ENCODE assay signal across 15 cellular contexts in the genomic region with DNA sequence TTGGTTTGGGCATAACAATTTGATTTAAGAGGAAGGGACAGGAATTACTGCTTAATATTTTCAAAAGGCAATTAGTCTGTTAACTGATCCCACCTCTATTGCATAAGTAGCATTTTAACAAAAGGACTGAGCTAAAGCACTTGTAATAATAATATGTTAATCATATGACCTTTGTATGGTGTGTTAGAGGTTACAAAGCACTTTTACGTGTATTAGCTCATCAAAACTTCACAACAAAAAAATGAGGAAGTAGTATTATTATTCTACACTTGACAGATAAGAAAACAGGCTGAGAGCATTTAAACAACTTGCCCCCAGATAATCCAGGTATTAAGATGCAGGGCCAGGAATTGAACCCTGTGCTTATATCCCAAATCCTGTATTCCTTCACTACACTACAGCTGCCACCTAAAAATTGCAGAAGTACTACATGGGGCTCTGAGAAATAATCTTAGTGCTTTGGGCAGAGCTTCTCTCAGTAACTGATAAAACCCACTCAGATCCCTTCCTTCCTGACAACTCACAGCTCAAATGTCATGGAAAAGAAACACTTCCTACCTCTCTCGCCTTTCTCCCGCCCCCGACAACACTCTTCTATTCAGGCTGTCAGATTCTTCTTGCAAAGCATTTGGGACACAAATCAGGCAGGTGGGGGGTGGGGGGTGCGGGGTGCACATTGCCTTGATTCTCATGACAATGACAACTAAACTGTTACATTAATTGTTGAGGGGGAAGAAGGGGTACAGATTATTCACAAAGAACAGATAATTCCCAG. TPM values are rescaled to one million over a fixed set of nuclear protein-coding genes. Genes with fewer than 3 reads are reported as not detected.
DNase-seq lines count a peak whose midpoint lies in the region; TF ChIP-seq lines count a peak whose summit lies in the region.
"Had no signal": no experiment of that assay in that cellular context is flagged by ENCODE, and none has a peak within 500 bp of the region (broad histone marks: within the 10 kb centered on the region; RNA-seq: fewer than 3 reads in every experiment).

No MANE protein-coding gene starts in this region.

- DNase-seq in CD1c-positive myeloid dendritic cell (ENCODE audit: extremely low spot score) = peak; percentile 7
- DNase-seq in caudate nucleus (lab: John Stamatoyannopoulos, UW) = peak in 46 of 61 donors; percentile 8 to 96 (median 67)
- no peak for DNase-seq in mesothelial cell of epicardium (ENCODE audit: low spot score in 2 of 2, unreplicated experiment in 2 of 2)
- no peak for DNase-seq in T-helper 9 cell
- no peak for DNase-seq in glutamatergic neuron
- no peak for DNase-seq in hepatocyte (ENCODE audit: low spot score)
- DNase-seq in endodermal cell = no peak
- DNase-seq: BE2C; CD8-positive, alpha-beta memory T cell; DMS 273 treated with DMSO at 0.1 percent for 48 hours; NCI-H1092; NCI-H345; NCI-H526 treated with DMSO at 0.1 percent for 48 hours had no signal

- 23% methylated on average over 5 of the region's 5 CpGs for WGBS in hepatocyte (ENCODE audit: low lambda C conversion rate, missing lambda C conversion rate)
- 35% methylated on average over 3 of the region's 5 CpGs; no CpG with 5 or more reads in 1 of the 2 experiments for WGBS in endodermal cell (ENCODE audit: insufficient coverage in 1 of 2, insufficient read length in 1 of 2), 2 experiments

- no peaks in the 10 kb centered on the region for H3K9me2 ChIP-seq in hepatocyte (replicated peaks; ENCODE audit: insufficient read depth)

- peaks cover 25% of the 10 kb centered on the region for H3K27me3 ChIP-seq in HUES48 (ENCODE audit: control insufficient read depth, insufficient read depth, low read length)
- H3K27me3 ChIP-seq in hepatocyte = no peaks in the 10 kb centered on the region
- peaks cover 55% of the 10 kb centered on the region for H3K27me3 ChIP-seq in endodermal cell (ENCODE audit: control insufficient read depth, insufficient read depth, low read length, poor library complexity, severe bottlenecking)
- H3K27me3 ChIP-seq: BE2C had no signal

- H3K27ac ChIP-seq in HUES48 (ENCODE audit: low read depth, low read length) (peak overlapping the region; percentile 59), caudate nucleus (ENCODE audit: low read depth, low read length) (peak overlapping the region; percentile 58), hepatocyte (no peak overlapping the region), endodermal cell (ENCODE audit: low read depth, low read length) (no peak overlapping the region)
- H3K27ac ChIP-seq: SK-N-MC had no signal

- peak overlapping the region; percentile 9 for H3K27ac Mint-ChIP-seq in mesothelial cell of epicardium
- H3K27ac Mint-ChIP-seq in glutamatergic neuron (ENCODE audit: unreplicated experiment) = no peak overlapping the region
- H3K27ac Mint-ChIP-seq in endodermal cell = no peak overlapping the region
- H3K27ac Mint-ChIP-seq: CD8-positive, alpha-beta memory T cell had no signal

- no peak overlapping the region for H3K4me3 ChIP-seq in HUES48 (ENCODE audit: low read depth, low read length)
- H3K4me3 ChIP-seq in hepatocyte = no peak overlapping the region
- no peak overlapping the region for H3K4me3 ChIP-seq in endodermal cell (ENCODE audit: low read length)
- H3K4me3 ChIP-seq: SK-N-MC had no signal

- H3K36me3 ChIP-seq in HUES48 (ENCODE audit: control insufficient read depth, insufficient read depth, low read length) = no peaks in the 10 kb centered on the region
- no peaks in the 10 kb centered on the region for H3K36me3 ChIP-seq in hepatocyte (replicated peaks; ENCODE audit: insufficient read depth, low read depth)
- no peaks in the 10 kb centered on the region for H3K36me3 ChIP-seq in endodermal cell (ENCODE audit: control insufficient read depth, insufficient read depth, low read length)
- H3K36me3 ChIP-seq: BE2C had no signal

- H3K9me3 ChIP-seq in HUES48 (ENCODE audit: control insufficient read depth, insufficient read depth, low read length) (no peaks in the 10 kb centered on the region), hepatocyte (ENCODE audit: low read depth) (no peaks in the 10 kb centered on the region), endodermal cell (ENCODE audit: control insufficient read depth, low read length) (no peaks in the 10 kb centered on the region)
- H3K9me3 ChIP-seq: BE2C had no signal

- H3K4me1 ChIP-seq in HUES48 (ENCODE audit: control insufficient read depth, insufficient read depth, low read length) (peaks cover 21% of the 10 kb centered on the region), hepatocyte (ENCODE audit: insufficient read depth) (no peaks in the 10 kb centered on the region), endodermal cell (ENCODE audit: control insufficient read depth, insufficient read depth, low read length) (no peaks in the 10 kb centered on the region)
- H3K4me1 ChIP-seq: BE2C had no signal

- no peak overlapping the region for H2AFZ ChIP-seq in hepatocyte

- H3K4me1 Mint-ChIP-seq in mesothelial cell of epicardium (peaks cover 16% of the 10 kb centered on the region), glutamatergic neuron (ENCODE audit: low read depth, unreplicated experiment) (no peaks in the 10 kb centered on the region), endodermal cell (peaks cover 12% of the 10 kb centered on the region)
- H3K4me1 Mint-ChIP-seq: CD8-positive, alpha-beta memory T cell had no signal

- no peaks in the 10 kb centered on the region for H4K20me1 ChIP-seq in hepatocyte (ENCODE audit: insufficient read depth, poor library complexity, severe bottlenecking)

- no peak overlapping the region for H3K9ac ChIP-seq in HUES48 (ENCODE audit: low read depth, low read length)
- H3K9ac ChIP-seq in endodermal cell (ENCODE audit: extremely low read depth, low read length, poor library complexity, severe bottlenecking) = no peak overlapping the region

- no peak for TF ChIP-seq CTCF in mesothelial cell of epicardium (IDR thresholded peaks at IDR 0.05; ENCODE audit: unreplicated experiment)
- no peak for TF ChIP-seq CTCF in glutamatergic neuron (IDR thresholded peaks at IDR 0.05; ENCODE audit: partially characterized antibody, unreplicated experiment)
- no peak for TF ChIP-seq CTCF in hepatocyte (IDR thresholded peaks at IDR 0.05; ENCODE audit: poor library complexity)
- no peak for TF ChIP-seq CTCF in endodermal cell (conservative IDR thresholded peaks at IDR 0.05)

- no peaks in the 10 kb centered on the region for H3K27me3 Mint-ChIP-seq in mesothelial cell of epicardium (ENCODE audit: low read depth)
- H3K27me3 Mint-ChIP-seq in glutamatergic neuron (ENCODE audit: unreplicated experiment) = peaks cover 1% of the 10 kb centered on the region
- peaks cover 78% of the 10 kb centered on the region for H3K27me3 Mint-ChIP-seq in endodermal cell (ENCODE audit: insufficient read depth)

- no peak overlapping the region for H3K4me2 ChIP-seq in hepatocyte

- H3K36me3 Mint-ChIP-seq in mesothelial cell of epicardium = no peaks in the 10 kb centered on the region
- H3K36me3 Mint-ChIP-seq in glutamatergic neuron (ENCODE audit: unreplicated experiment) = no peaks in the 10 kb centered on the region
- no peaks in the 10 kb centered on the region for H3K36me3 Mint-ChIP-seq in endodermal cell (ENCODE audit: low read depth)
- H3K36me3 Mint-ChIP-seq: CD8-positive, alpha-beta memory T cell had no signal

- H3K4me3 Mint-ChIP-seq in mesothelial cell of epicardium = no peak overlapping the region
- H3K4me3 Mint-ChIP-seq in glutamatergic neuron (ENCODE audit: unreplicated experiment) = no peak overlapping the region
- no peak overlapping the region for H3K4me3 Mint-ChIP-seq in endodermal cell
- H3K4me3 Mint-ChIP-seq: CD8-positive, alpha-beta memory T cell had no signal

- H3K79me2 ChIP-seq in hepatocyte = no peaks in the 10 kb centered on the region

- H3K9me3 Mint-ChIP-seq in mesothelial cell of epicardium = no peaks in the 10 kb centered on the region
- H3K9me3 Mint-ChIP-seq in glutamatergic neuron (ENCODE audit: unreplicated experiment) = no peaks in the 10 kb centered on the region
- H3K9me3 Mint-ChIP-seq in endodermal cell = no peaks in the 10 kb centered on the region

RNA-seq across cellular contexts. Expression of gene KCTD1, which starts 20.8 kb away (rescaled TPM):
- total RNA-seq in mesothelial cell of epicardium = 34.4 to 38.5 TPM (median 35.7 TPM) in 3 replicates
- total RNA-seq in glutamatergic neuron (ENCODE audit: unreplicated experiment) = 18.8 TPM
- total RNA-seq in hepatocyte = 12.0 and 13.8 TPM in 2 replicates
- 5.4 and 7.5 TPM in 2 replicates for polyA plus RNA-seq in hepatocyte
- total RNA-seq in endodermal cell = 1 to 10 TPM; 6.8 to 7.3 TPM
- 25.3 TPM for polyA plus RNA-seq in endodermal cell (2013, experiment 1 of 2)
- polyA plus RNA-seq in endodermal cell (2013, experiment 2 of 2) = 24.4 TPM

Comparison
In these comparisons a context has a peak if more than half of its experiments do, and no peak if none do; other contexts are left out.
1. DNase-seq: peak in CD1c-positive myeloid dendritic cell (single experiment) and caudate nucleus (46 of 61); none in mesothelial cell of epicardium (0 of 2), T-helper 9 cell (single experiment), glutamatergic neuron (single experiment), hepatocyte (single experiment) and endodermal cell (single experiment).
2. H3K27ac ChIP-seq: peak in HUES48 (single experiment) and caudate nucleus (single experiment); none in hepatocyte (single experiment) and endodermal cell (single experiment).